Comparison of ENCODE assay signal across 1 cellular context in the genomic region with DNA sequence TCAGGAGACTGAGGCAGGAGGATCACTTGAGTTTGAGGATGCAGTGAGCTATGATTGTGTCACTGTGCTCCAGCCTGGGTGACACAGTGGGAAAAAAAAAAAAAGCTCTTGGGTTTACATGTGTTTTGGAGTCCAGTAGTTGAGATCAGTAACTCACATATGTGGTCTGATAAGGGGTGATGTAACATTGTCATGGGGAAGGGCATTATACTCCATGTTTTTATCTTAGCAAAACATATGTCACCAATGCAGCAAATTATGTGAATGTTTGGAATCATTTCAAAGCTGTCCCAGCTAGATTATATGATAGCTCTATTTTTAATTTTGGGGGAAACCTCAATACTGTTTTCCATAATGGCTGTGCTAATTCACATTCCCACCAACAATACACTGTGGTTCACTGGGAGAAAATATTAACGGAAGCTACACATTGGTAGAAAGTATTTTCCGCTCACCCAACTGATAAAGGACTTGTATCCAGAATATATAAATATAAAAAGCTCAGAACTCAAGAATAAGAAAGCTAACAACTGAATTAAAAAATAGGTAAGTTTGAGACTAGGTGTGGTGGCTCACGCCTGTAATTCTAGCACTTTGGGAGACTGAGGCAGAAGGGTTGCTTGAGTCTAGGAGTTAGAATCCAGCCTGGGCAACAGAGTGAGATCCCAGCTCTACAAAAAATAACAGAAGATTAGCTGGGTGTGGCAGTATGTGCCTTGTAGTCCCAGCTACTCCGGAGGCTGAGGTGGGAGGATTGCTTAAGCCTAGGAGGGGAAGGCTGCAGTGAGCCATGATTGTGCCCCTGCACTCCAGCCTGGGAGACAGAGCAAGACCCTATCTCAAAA.
TF ChIP-seq lines count a peak whose summit lies in the region.

No MANE protein-coding gene starts in this region.

TF ChIP-seq in K562, 482 proteins besides CTCF, POLR2A, EP300 and RAD21 (continued from another document and continues in another):
- TF ChIP-seq, protein P1, sequence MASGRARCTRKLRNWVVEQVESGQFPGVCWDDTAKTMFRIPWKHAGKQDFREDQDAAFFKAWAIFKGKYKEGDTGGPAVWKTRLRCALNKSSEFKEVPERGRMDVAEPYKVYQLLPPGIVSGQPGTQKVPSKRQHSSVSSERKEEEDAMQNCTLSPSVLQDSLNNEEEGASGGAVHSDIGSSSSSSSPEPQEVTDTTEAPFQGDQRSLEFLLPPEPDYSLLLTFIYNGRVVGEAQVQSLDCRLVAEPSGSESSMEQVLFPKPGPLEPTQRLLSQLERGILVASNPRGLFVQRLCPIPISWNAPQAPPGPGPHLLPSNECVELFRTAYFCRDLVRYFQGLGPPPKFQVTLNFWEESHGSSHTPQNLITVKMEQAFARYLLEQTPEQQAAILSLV (tag; IDR thresholded peaks at IDR 0.05) = peak; percentile 53; the same call in 1 of the 2 replicates
- TF ChIP-seq SIX5 (IDR thresholded peaks at IDR 0.05; ENCODE audit: borderline replicate concordance in 1 of 2, insufficient read depth in 1 of 2, low read depth in 1 of 2, low read length in 2 of 2) (no peak), NCOA4 (IDR thresholded peaks at IDR 0.05; ENCODE audit: partially characterized antibody) (no peak), ETS1 (conservative IDR thresholded peaks at IDR 0.05; ENCODE audit: control insufficient read depth, low read depth, low read length) (no peak), CBX3 (IDR thresholded peaks at IDR 0.05; ENCODE audit: borderline replicate concordance in 1 of 2, low read length in 2 of 2) (no peak), GATAD2A (IDR thresholded peaks at IDR 0.05) (no peak), NR1H2 (CRISPR knock-in tag; IDR thresholded peaks at IDR 0.05) (no peak), C11orf30 (IDR thresholded peaks at IDR 0.05; ENCODE audit: low read depth) (no peak), TOE1 (IDR thresholded peaks at IDR 0.05; ENCODE audit: borderline replicate concordance) (no peak), TOE1 (CRISPR knock-in tag; IDR thresholded peaks at IDR 0.05; ENCODE audit: borderline replicate concordance, low read depth) (no peak), ZNF668 (CRISPR knock-in tag; IDR thresholded peaks at IDR 0.05) (no peak), COPS2 (conservative IDR thresholded peaks at IDR 0.05) (no peak), ZNF431 (CRISPR knock-in tag; IDR thresholded peaks at IDR 0.05) (no peak), FOXK1 (CRISPR knock-in tag; IDR thresholded peaks at IDR 0.05; ENCODE audit: borderline replicate concordance) (no peak), KAT2B (IDR thresholded peaks at IDR 0.05; ENCODE audit: low read depth, low read length) (no peak), RBM34 (IDR thresholded peaks at IDR 0.05; ENCODE audit: borderline replicate concordance, insufficient read depth, low read length) (no peak), ZNF197 (CRISPR knock-in tag; IDR thresholded peaks at IDR 0.05; ENCODE audit: low read depth) (peak; percentile 94), PCBP1 (IDR thresholded peaks at IDR 0.05; ENCODE audit: low read depth, low read length, poor library complexity, severe bottlenecking) (no peak), TCF15 (CRISPR knock-in tag; IDR thresholded peaks at IDR 0.05) (no peak), POU5F1 (IDR thresholded peaks at IDR 0.05; ENCODE audit: borderline replicate concordance, low read depth, low read length, partially characterized antibody) (no peak), MIER1 (IDR thresholded peaks at IDR 0.05; ENCODE audit: low read depth) (no peak), HEY1 (CRISPR knock-in tag; IDR thresholded peaks at IDR 0.05; ENCODE audit: borderline replicate concordance) (no peak), ZNF146 (CRISPR knock-in tag; IDR thresholded peaks at IDR 0.05; ENCODE audit: unreplicated experiment) (no peak), FOXP1 (CRISPR knock-in tag; IDR thresholded peaks at IDR 0.05) (no peak), ILK (tag; IDR thresholded peaks at IDR 0.05; ENCODE audit: borderline replicate concordance, low read depth) (no peak), KHSRP (IDR thresholded peaks at IDR 0.05) (peak; percentile 70; the same call in 1 of the 2 replicates), NEUROD1 (IDR thresholded peaks at IDR 0.05; ENCODE audit: borderline replicate concordance, low read depth, low read length, partially characterized antibody) (peak; percentile 66), STAT5B (CRISPR knock-in tag; IDR thresholded peaks at IDR 0.05) (no peak), NR2C1 (IDR thresholded peaks at IDR 0.05) (no peak), NR2C1 (tag; IDR thresholded peaks at IDR 0.05) (0 out of 2 replicates have a peak, but pooled peaks have one; percentile 44), ZNF140 (CRISPR knock-in tag; IDR thresholded peaks at IDR 0.05) (no peak), ZNF780A (CRISPR knock-in tag; IDR thresholded peaks at IDR 0.05) (no peak), ARHGAP35 (IDR thresholded peaks at IDR 0.05; ENCODE audit: partially characterized antibody) (no peak), RFX7 (CRISPR knock-in tag; IDR thresholded peaks at IDR 0.05) (no peak), ZKSCAN3 (CRISPR knock-in tag; IDR thresholded peaks at IDR 0.05) (no peak), BDP1 (IDR thresholded peaks at IDR 0.05; ENCODE audit: insufficient read depth, insufficient read length) (no peak), HNRNPL (IDR thresholded peaks at IDR 0.05; ENCODE audit: low read depth, low read length) (no peak), SAFB (IDR thresholded peaks at IDR 0.05; ENCODE audit: borderline replicate concordance, low read depth, low read length) (no peak), ZNF253 (CRISPR knock-in tag; conservative IDR thresholded peaks at IDR 0.05) (no peak), ZNF699 (CRISPR knock-in tag; IDR thresholded peaks at IDR 0.05; ENCODE audit: insufficient replicate concordance) (no peak), ZNF584 (CRISPR knock-in tag; IDR thresholded peaks at IDR 0.05; ENCODE audit: low read depth) (peak; percentile 95), TEAD4 (IDR thresholded peaks at IDR 0.05; ENCODE audit: low read length) (peak; percentile 98), TEAD4 (CRISPR knock-in tag; IDR thresholded peaks at IDR 0.05; ENCODE audit: borderline replicate concordance) (no peak), ATF7 (IDR thresholded peaks at IDR 0.05) (peak; percentile 88; the same call in 1 of the 2 replicates), E2F3 (CRISPR knock-in tag; IDR thresholded peaks at IDR 0.05) (no peak), YY1 (IDR thresholded peaks at IDR 0.05; ENCODE audit: borderline replicate concordance in 1 of 3, control insufficient read depth in 1 of 3, extremely low read depth in 1 of 3, insufficient read depth in 3 of 3, insufficient read length in 1 of 3, insufficient replicate concordance in 2 of 3, low read depth in 1 of 3, low read length in 2 of 3) (no peak), ZNF583 (CRISPR knock-in tag; IDR thresholded peaks at IDR 0.05) (no peak), KDM2B (CRISPR knock-in tag; IDR thresholded peaks at IDR 0.05) (no peak), ZNF655 (CRISPR knock-in tag; IDR thresholded peaks at IDR 0.05) (no peak), NFRKB (IDR thresholded peaks at IDR 0.05; ENCODE audit: low read depth) (no peak), E2F5 (CRISPR knock-in tag; IDR thresholded peaks at IDR 0.05) (no peak)
- TF ChIP-seq, protein P2, sequence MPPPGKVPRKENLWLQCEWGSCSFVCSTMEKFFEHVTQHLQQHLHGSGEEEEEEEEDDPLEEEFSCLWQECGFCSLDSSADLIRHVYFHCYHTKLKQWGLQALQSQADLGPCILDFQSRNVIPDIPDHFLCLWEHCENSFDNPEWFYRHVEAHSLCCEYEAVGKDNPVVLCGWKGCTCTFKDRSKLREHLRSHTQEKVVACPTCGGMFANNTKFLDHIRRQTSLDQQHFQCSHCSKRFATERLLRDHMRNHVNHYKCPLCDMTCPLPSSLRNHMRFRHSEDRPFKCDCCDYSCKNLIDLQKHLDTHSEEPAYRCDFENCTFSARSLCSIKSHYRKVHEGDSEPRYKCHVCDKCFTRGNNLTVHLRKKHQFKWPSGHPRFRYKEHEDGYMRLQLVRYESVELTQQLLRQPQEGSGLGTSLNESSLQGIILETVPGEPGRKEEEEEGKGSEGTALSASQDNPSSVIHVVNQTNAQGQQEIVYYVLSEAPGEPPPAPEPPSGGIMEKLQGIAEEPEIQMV (tag; conservative IDR thresholded peaks at IDR 0.05; ENCODE audit: low read depth) = no peak
- TF ChIP-seq, protein P3, sequence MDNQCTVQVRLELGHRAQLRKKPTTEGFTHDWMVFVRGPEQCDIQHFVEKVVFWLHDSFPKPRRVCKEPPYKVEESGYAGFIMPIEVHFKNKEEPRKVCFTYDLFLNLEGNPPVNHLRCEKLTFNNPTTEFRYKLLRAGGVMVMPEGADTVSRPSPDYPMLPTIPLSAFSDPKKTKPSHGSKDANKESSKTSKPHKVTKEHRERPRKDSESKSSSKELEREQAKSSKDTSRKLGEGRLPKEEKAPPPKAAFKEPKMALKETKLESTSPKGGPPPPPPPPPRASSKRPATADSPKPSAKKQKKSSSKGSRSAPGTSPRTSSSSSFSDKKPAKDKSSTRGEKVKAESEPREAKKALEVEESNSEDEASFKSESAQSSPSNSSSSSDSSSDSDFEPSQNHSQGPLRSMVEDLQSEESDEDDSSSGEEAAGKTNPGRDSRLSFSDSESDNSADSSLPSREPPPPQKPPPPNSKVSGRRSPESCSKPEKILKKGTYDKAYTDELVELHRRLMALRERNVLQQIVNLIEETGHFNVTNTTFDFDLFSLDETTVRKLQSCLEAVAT (IDR thresholded peaks at IDR 0.05) = no peak
- TF ChIP-seq, protein P4, sequence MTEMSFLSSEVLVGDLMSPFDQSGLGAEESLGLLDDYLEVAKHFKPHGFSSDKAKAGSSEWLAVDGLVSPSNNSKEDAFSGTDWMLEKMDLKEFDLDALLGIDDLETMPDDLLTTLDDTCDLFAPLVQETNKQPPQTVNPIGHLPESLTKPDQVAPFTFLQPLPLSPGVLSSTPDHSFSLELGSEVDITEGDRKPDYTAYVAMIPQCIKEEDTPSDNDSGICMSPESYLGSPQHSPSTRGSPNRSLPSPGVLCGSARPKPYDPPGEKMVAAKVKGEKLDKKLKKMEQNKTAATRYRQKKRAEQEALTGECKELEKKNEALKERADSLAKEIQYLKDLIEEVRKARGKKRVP (CRISPR knock-in tag; IDR thresholded peaks at IDR 0.05) = peak; percentile 88
- TF ChIP-seq, protein P5, sequence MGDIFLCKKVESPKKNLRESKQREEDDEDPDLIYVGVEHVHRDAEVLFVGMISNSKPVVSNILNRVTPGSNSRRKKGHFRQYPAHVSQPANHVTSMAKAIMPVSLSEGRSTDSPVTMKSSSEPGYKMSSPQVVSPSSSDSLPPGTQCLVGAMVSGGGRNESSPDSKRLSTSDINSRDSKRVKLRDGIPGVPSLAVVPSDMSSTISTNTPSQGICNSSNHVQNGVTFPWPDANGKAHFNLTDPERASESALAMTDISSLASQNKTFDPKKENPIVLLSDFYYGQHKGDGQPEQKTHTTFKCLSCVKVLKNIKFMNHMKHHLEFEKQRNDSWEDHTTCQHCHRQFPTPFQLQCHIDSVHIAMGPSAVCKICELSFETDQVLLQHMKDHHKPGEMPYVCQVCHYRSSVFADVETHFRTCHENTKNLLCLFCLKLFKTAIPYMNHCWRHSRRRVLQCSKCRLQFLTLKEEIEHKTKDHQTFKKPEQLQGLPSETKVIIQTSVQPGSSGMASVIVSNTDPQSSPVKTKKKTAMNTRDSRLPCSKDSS (IDR thresholded peaks at IDR 0.05; ENCODE audit: low read depth, partially characterized antibody) = no peak
- TF ChIP-seq, protein P6, sequence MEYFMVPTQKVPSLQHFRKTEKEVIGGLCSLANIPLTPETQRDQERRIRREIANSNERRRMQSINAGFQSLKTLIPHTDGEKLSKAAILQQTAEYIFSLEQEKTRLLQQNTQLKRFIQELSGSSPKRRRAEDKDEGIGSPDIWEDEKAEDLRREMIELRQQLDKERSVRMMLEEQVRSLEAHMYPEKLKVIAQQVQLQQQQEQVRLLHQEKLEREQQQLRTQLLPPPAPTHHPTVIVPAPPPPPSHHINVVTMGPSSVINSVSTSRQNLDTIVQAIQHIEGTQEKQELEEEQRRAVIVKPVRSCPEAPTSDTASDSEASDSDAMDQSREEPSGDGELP (CRISPR knock-in tag; IDR thresholded peaks at IDR 0.05; ENCODE audit: borderline replicate concordance) = no peak; the same call in none of the 2 replicates
- TF ChIP-seq, protein P7, sequence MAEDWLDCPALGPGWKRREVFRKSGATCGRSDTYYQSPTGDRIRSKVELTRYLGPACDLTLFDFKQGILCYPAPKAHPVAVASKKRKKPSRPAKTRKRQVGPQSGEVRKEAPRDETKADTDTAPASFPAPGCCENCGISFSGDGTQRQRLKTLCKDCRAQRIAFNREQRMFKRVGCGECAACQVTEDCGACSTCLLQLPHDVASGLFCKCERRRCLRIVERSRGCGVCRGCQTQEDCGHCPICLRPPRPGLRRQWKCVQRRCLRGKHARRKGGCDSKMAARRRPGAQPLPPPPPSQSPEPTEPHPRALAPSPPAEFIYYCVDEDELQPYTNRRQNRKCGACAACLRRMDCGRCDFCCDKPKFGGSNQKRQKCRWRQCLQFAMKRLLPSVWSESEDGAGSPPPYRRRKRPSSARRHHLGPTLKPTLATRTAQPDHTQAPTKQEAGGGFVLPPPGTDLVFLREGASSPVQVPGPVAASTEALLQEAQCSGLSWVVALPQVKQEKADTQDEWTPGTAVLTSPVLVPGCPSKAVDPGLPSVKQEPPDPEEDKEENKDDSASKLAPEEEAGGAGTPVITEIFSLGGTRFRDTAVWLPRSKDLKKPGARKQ (CRISPR knock-in tag; IDR thresholded peaks at IDR 0.05) = no peak
